Comparison of ENCODE assay signal across 13 cellular contexts in genomic region chr10:59079386-59080226, GRCh38.
DNase-seq lines count a peak whose midpoint lies in the region; ATAC-seq, FAIRE-seq and TF ChIP-seq lines count a peak whose summit lies in the region.
"Had no signal": no experiment of that assay in that cellular context is flagged by ENCODE, and none has a peak within 500 bp of the region (broad histone marks: within the 10 kb centered on the region; RNA-seq: fewer than 3 reads in every experiment).

No MANE protein-coding gene starts in this region.

- H3K4me1 Mint-ChIP-seq in chondrocyte (ENCODE audit: low read depth) (peaks cover 68% of the 10 kb centered on the region), progenitor cell of endocrine pancreas (ENCODE audit: low read depth) (peaks cover 10% of the 10 kb centered on the region)
- H3K4me1 Mint-ChIP-seq: activated CD4-positive, alpha-beta memory T cell treated with anti-CD3 and anti-CD28 coated beads, Interleukin-2, amount 10 ng/mL, durations not matched to agents 7 days and 5 days; natural killer cell had no signal

- peak; percentile 34 for TF ChIP-seq CTCF in chondrocyte (IDR thresholded peaks at IDR 0.05)
- no peak for TF ChIP-seq CTCF in GM13976 (IDR thresholded peaks at IDR 0.05; ENCODE audit: borderline replicate concordance, control extremely low read depth, extremely low read depth, insufficient read depth, missing control alignments)
- no peak for TF ChIP-seq CTCF in progenitor cell of endocrine pancreas (IDR thresholded peaks at IDR 0.05; ENCODE audit: unreplicated experiment)

- H3K36me3 Mint-ChIP-seq in chondrocyte (ENCODE audit: low read depth) (no peaks in the 10 kb centered on the region), progenitor cell of endocrine pancreas (ENCODE audit: insufficient read depth) (no peaks in the 10 kb centered on the region)
- H3K36me3 Mint-ChIP-seq: natural killer cell had no signal

- H3K9me3 Mint-ChIP-seq in chondrocyte (ENCODE audit: low read depth): no peaks in the 10 kb centered on the region
- no peaks in the 10 kb centered on the region for H3K9me3 Mint-ChIP-seq in progenitor cell of endocrine pancreas (ENCODE audit: low read depth)
- H3K9me3 Mint-ChIP-seq: activated CD4-positive, alpha-beta memory T cell treated with anti-CD3 and anti-CD28 coated beads, Interleukin-2, amount 10 ng/mL, durations not matched to agents 7 days and 5 days had no signal

- peak; percentile 74 for DNase-seq in A172 (ENCODE audit: low spot score)
- DNase-seq in HTR-8/SVneo (ENCODE audit: insufficient read length, low spot score): peak; percentile 19
- DNase-seq in chondrocyte (ENCODE audit: low spot score): no peak
- DNase-seq in left lobe of liver (ENCODE audit: low spot score): no peak
- DNase-seq in GM13976 (ENCODE audit: low spot score): no peak
- DNase-seq in NCI-H1436 treated with DMSO at 0.1 percent for 48 hours (lab: John Stamatoyannopoulos, UW): no peak
- no peak for DNase-seq in progenitor cell of endocrine pancreas (ENCODE audit: low spot score, unreplicated experiment)
- DNase-seq: activated CD4-positive, alpha-beta memory T cell treated with anti-CD3 and anti-CD28 coated beads, Interleukin-2, amount 10 ng/mL, durations not matched to agents 7 days and 5 days; BE2C; Karpas-422; natural killer cell had no signal

- ATAC-seq in left lobe of liver (peak; percentile 69), GM21515 (IDR thresholded peaks at IDR 0.05; ENCODE audit: unreplicated experiment) (no peak)
- ATAC-seq: natural killer cell had no signal

- peak overlapping the region; percentile 95 for H3K27ac Mint-ChIP-seq in chondrocyte (ENCODE audit: unreplicated experiment)
- H3K27ac Mint-ChIP-seq in progenitor cell of endocrine pancreas: no peak overlapping the region
- H3K27ac Mint-ChIP-seq: activated CD4-positive, alpha-beta memory T cell treated with anti-CD3 and anti-CD28 coated beads, Interleukin-2, amount 10 ng/mL, durations not matched to agents 7 days and 5 days; natural killer cell had no signal

- no peak for FAIRE-seq in HTR-8/SVneo (lab: Jason Lieb, UNC)
- FAIRE-seq: GM18507 had no signal

- in situ Hi-C loops in GM13976 (cut with MboI; ENCODE audit: low sequenced_read_pairs, unreplicated experiment): no loop called here

- H3K4me3 Mint-ChIP-seq in chondrocyte (ENCODE audit: unreplicated experiment): peak overlapping the region; percentile 26
- H3K4me3 Mint-ChIP-seq in progenitor cell of endocrine pancreas (ENCODE audit: low read depth): no peak overlapping the region
- H3K4me3 Mint-ChIP-seq: activated CD4-positive, alpha-beta memory T cell treated with anti-CD3 and anti-CD28 coated beads, Interleukin-2, amount 10 ng/mL, durations not matched to agents 7 days and 5 days; natural killer cell had no signal

- no peaks in the 10 kb centered on the region for H3K27me3 Mint-ChIP-seq in chondrocyte (ENCODE audit: low read depth)
- peaks cover 2% of the 10 kb centered on the region for H3K27me3 Mint-ChIP-seq in progenitor cell of endocrine pancreas
- H3K27me3 Mint-ChIP-seq: activated CD4-positive, alpha-beta memory T cell treated with anti-CD3 and anti-CD28 coated beads, Interleukin-2, amount 10 ng/mL, durations not matched to agents 7 days and 5 days had no signal

Comparison
In these comparisons a context has a peak if more than half of its experiments do, and no peak if none do; other contexts are left out.
1. DNase-seq: peak in A172 (single experiment) and HTR-8/SVneo (single experiment); none in chondrocyte (single experiment), left lobe of liver (single experiment), GM13976 (single experiment), NCI-H1436 treated with DMSO at 0.1 percent for 48 hours (single experiment) and progenitor cell of endocrine pancreas (single experiment).